Comparison of ENCODE assay signal across 21 cellular contexts in genomic region chr12:98538031-98538430, GRCh38. TPM values are rescaled to one million over a fixed set of nuclear protein-coding genes. Genes with fewer than 3 reads are reported as not detected.
A peak's percentile ranks its signal among the peaks of the same experiment; 100 is the strongest.
DNase-seq lines count a peak whose midpoint lies in the region; ATAC-seq, FAIRE-seq and TF ChIP-seq lines count a peak whose summit lies in the region.
"Had no signal": no experiment of that assay in that cellular context is flagged by ENCODE, and none has a peak within 500 bp of the region (broad histone marks: within the 10 kb centered on the region; RNA-seq: fewer than 3 reads in every experiment).

No MANE protein-coding gene starts in this region.

- CTCF ChIA-PET in HepG2 (lab: Yijun Ruan, JAX; ENCODE audit: low intra/inter-chr PET ratio, low total read pairs) = no interaction called here

- no peak for TF ChIP-seq CTCF in HepG2 (CRISPR knock-in tag; IDR thresholded peaks at IDR 0.05)

- H2AFZ ChIP-seq in HepG2 (ENCODE audit: low read length) = no peak overlapping the region
- H2AFZ ChIP-seq: GM23338 had no signal

- H3K36me3 ChIP-seq in HepG2 (replicated peaks in 1 of 2; ENCODE audit: control insufficient read depth in 1 of 2, insufficient read depth in 2 of 2, low read length in 2 of 2) = peaks cover 3 to 71% of the 10 kb centered on the region in 2 experiments

- H3K4me1 ChIP-seq in HepG2 (ENCODE audit: insufficient read depth, low read length) = peaks cover 12% of the 10 kb centered on the region
- H3K4me1 ChIP-seq: SJCRH30 had no signal

- FAIRE-seq in HTR-8/SVneo (lab: Jason Lieb, UNC) (peak; percentile 46), HepG2 (lab: Jason Lieb, UNC) (no peak)
- FAIRE-seq: RCC 7860 had no signal

- H3K27me3 ChIP-seq in HepG2 (ENCODE audit: control insufficient read depth in 1 of 2, insufficient read depth in 2 of 2, low read length in 2 of 2) = no peaks in the 10 kb centered on the region
- H3K27me3 ChIP-seq: MG63, SJCRH30 had no signal

- in situ Hi-C loops in HepG2 (cut with HindIII; ENCODE audit: extremely low pct_ligation_motif_present, low pct_unique_long_range_greater_than_20kb) = no loop called here

- peaks cover 94% of the 10 kb centered on the region for H3K36me3 Mint-ChIP-seq in activated T-cell treated with anti-CD3 and anti-CD28 coated beads, Interleukin-2, amount 50 U/mL, for 24 hours (ENCODE audit: low read depth)
- peaks cover 34% of the 10 kb centered on the region for H3K36me3 Mint-ChIP-seq in activated T-cell treated with anti-CD3 and anti-CD28 coated beads, Interleukin-2, amount 50 U/mL, for 4 hours (ENCODE audit: insufficient read depth)
- H3K36me3 Mint-ChIP-seq in stimulated activated effector memory CD8-positive, alpha-beta T cell treated with anti-CD3 and anti-CD28 coated beads, Interleukin-12 subunit alpha, Interleukin-12 subunit beta, amount 100 ng/mL, for 72 hours = peaks cover 100% of the 10 kb centered on the region

- no peaks in the 10 kb centered on the region for H3K27me3 Mint-ChIP-seq in activated T-cell treated with anti-CD3 and anti-CD28 coated beads, Interleukin-2, amount 50 U/mL, for 24 hours
- H3K27me3 Mint-ChIP-seq in activated T-cell treated with anti-CD3 and anti-CD28 coated beads, Interleukin-2, amount 50 U/mL, for 4 hours (ENCODE audit: low read depth) = no peaks in the 10 kb centered on the region
- H3K27me3 Mint-ChIP-seq: T-cell had no signal

- TF ChIP-seq POLR2A in HepG2 (IDR thresholded peaks at IDR 0.05; ENCODE audit: insufficient read depth in 1 of 2, low read depth in 2 of 2, low read length in 2 of 2) = no peak

- no peak for DNase-seq in activated T-cell treated with anti-CD3 and anti-CD28 coated beads, Interleukin-2, amount 50 U/mL, for 24 hours
- DNase-seq in activated T-cell treated with anti-CD3 and anti-CD28 coated beads, Interleukin-2, amount 50 U/mL, for 4 hours = no peak
- no peak for DNase-seq in HTR-8/SVneo (ENCODE audit: insufficient read length, low spot score)
- DNase-seq in HepG2 (ENCODE audit: low spot score) = no peak
- no peak for DNase-seq in stimulated activated effector memory CD8-positive, alpha-beta T cell treated with anti-CD3 and anti-CD28 coated beads, Interleukin-12 subunit alpha, Interleukin-12 subunit beta, amount 100 ng/mL, for 72 hours (ENCODE audit: low spot score in 2 of 2)
- DNase-seq in Kasumi-1 (lab: John Stamatoyannopoulos, UW) = no peak
- DNase-seq: DMS79 treated with DMSO at 0.1 percent for 48 hours, MG63, NCI-H1417, NCI-H1694 treated with DMSO at 0.1 percent for 48 hours, NCI-H2081 treated with DMSO at 0.1 percent for 48 hours, NCI-H2171 treated with DMSO at 0.1 percent for 48 hours, NCI-H446, NCI-H526, SJCRH30, T-cell had no signal

- POLR2A ChIA-PET in HepG2 (lab: Yijun Ruan, JAX) = no interaction called here

- peak overlapping the region; percentile 65 for H3K27ac Mint-ChIP-seq in activated T-cell treated with anti-CD3 and anti-CD28 coated beads, Interleukin-2, amount 50 U/mL, for 24 hours
- H3K27ac Mint-ChIP-seq in stimulated activated effector memory CD8-positive, alpha-beta T cell treated with anti-CD3 and anti-CD28 coated beads, Interleukin-12 subunit alpha, Interleukin-12 subunit beta, amount 100 ng/mL, for 72 hours = peak overlapping the region; percentile 17
- H3K27ac Mint-ChIP-seq: GM23338, T-cell had no signal

- peaks cover 9% of the 10 kb centered on the region for H3K79me2 ChIP-seq in HepG2 (ENCODE audit: insufficient read depth, low read length)

- H3K9ac ChIP-seq in HepG2 (ENCODE audit: insufficient read depth, low read depth, low read length) = no peak overlapping the region

- H3K4me3 Mint-ChIP-seq in activated T-cell treated with anti-CD3 and anti-CD28 coated beads, Interleukin-2, amount 50 U/mL, for 24 hours = no peak overlapping the region
- H3K4me3 Mint-ChIP-seq in activated T-cell treated with anti-CD3 and anti-CD28 coated beads, Interleukin-2, amount 50 U/mL, for 4 hours = no peak overlapping the region
- no peak overlapping the region for H3K4me3 Mint-ChIP-seq in stimulated activated effector memory CD8-positive, alpha-beta T cell treated with anti-CD3 and anti-CD28 coated beads, Interleukin-12 subunit alpha, Interleukin-12 subunit beta, amount 100 ng/mL, for 72 hours
- H3K4me3 Mint-ChIP-seq: CD14-positive monocyte, GM23338, T-cell had no signal

- intact Hi-C loops in HepG2 (cut with micrococcal nuclease; ENCODE audit: unreplicated experiment) = no loop called here

- 96% methylated on average over 4 of the region's 4 CpGs for WGBS in HepG2 (ENCODE audit: low lambda C conversion rate)

- TF ChIP-seq EP300 in HepG2 (IDR thresholded peaks at IDR 0.05; ENCODE audit: low read depth in 2 of 2, low read length in 2 of 2) (no peak), HepG2 (CRISPR knock-in tag; IDR thresholded peaks at IDR 0.05; ENCODE audit: borderline replicate concordance) (no peak)

- BruUV-seq in HepG2 (replicated peaks; lab: Mats Ljungman, UMichigan) = TSS peak; percentile 15

- no peaks in the 10 kb centered on the region; the same call in 1 of the 2 replicates for H4K20me1 ChIP-seq in HepG2 (ENCODE audit: insufficient read depth, low read length)

- H3K9me3 Mint-ChIP-seq in activated T-cell treated with anti-CD3 and anti-CD28 coated beads, Interleukin-2, amount 50 U/mL, for 24 hours = no peaks in the 10 kb centered on the region
- no peaks in the 10 kb centered on the region for H3K9me3 Mint-ChIP-seq in activated T-cell treated with anti-CD3 and anti-CD28 coated beads, Interleukin-2, amount 50 U/mL, for 4 hours
- no peaks in the 10 kb centered on the region for H3K9me3 Mint-ChIP-seq in stimulated activated effector memory CD8-positive, alpha-beta T cell treated with anti-CD3 and anti-CD28 coated beads, Interleukin-12 subunit alpha, Interleukin-12 subunit beta, amount 100 ng/mL, for 72 hours
- H3K9me3 Mint-ChIP-seq: CD14-positive monocyte, GM23338, T-cell had no signal

- no peak for TF ChIP-seq RAD21 in HepG2 (CRISPR knock-in tag; IDR thresholded peaks at IDR 0.05)

- no peak overlapping the region for H3K4me3 ChIP-seq in HepG2 (replicated peaks in 1 of 3; ENCODE audit: insufficient read depth in 1 of 3, low read depth in 2 of 3, low read length in 3 of 3)
- H3K4me3 ChIP-seq: GM23338, MG63, SJCRH30 had no signal

- no peak for ATAC-seq in activated T-cell treated with anti-CD3 and anti-CD28 coated beads, Interleukin-2, amount 50 U/mL, for 4 hours
- ATAC-seq in HepG2 (no peak; the same call in 2 of the 3 replicates), GM19328 (IDR thresholded peaks at IDR 0.05; ENCODE audit: unreplicated experiment) (no peak), GM21447 (IDR thresholded peaks at IDR 0.05; ENCODE audit: unreplicated experiment) (no peak)
- ATAC-seq in stimulated activated effector memory CD8-positive, alpha-beta T cell treated with anti-CD3 and anti-CD28 coated beads, Interleukin-12 subunit alpha, Interleukin-12 subunit beta, amount 100 ng/mL, for 72 hours = no peak
- ATAC-seq: GM23338, T-cell had no signal

- no peaks in the 10 kb centered on the region for H3K9me3 ChIP-seq in HepG2 (ENCODE audit: low read length)
- H3K9me3 ChIP-seq: MG63, SJCRH30 had no signal

- H3K4me1 Mint-ChIP-seq in activated T-cell treated with anti-CD3 and anti-CD28 coated beads, Interleukin-2, amount 50 U/mL, for 24 hours (ENCODE audit: low read depth) = peaks cover 25% of the 10 kb centered on the region
- peaks cover 5% of the 10 kb centered on the region for H3K4me1 Mint-ChIP-seq in activated T-cell treated with anti-CD3 and anti-CD28 coated beads, Interleukin-2, amount 50 U/mL, for 4 hours (ENCODE audit: low read depth)
- no peaks in the 10 kb centered on the region for H3K4me1 Mint-ChIP-seq in stimulated activated effector memory CD8-positive, alpha-beta T cell treated with anti-CD3 and anti-CD28 coated beads, Interleukin-12 subunit alpha, Interleukin-12 subunit beta, amount 100 ng/mL, for 72 hours
- H3K4me1 Mint-ChIP-seq: CD14-positive monocyte had no signal

- H3K4me2 ChIP-seq in HepG2 (ENCODE audit: low read depth, low read length) = no peak overlapping the region
- H3K4me2 ChIP-seq: GM23338 had no signal

- H3K27ac ChIP-seq in HepG2 (ENCODE audit: extremely low read length, insufficient read depth, low read length) = no peak overlapping the region
- H3K27ac ChIP-seq: SJCRH30 had no signal

RNA-seq across cellular contexts. Expression of gene TMPO, which starts 22.6 kb away (rescaled TPM):
- 100 to 1,000 TPM; 180 to 198 (median 187) TPM for total RNA-seq in activated T-cell treated with anti-CD3 and anti-CD28 coated beads, Interleukin-2, amount 50 U/mL, for 4 hours
- 167 and 208 TPM in 2 replicates for total RNA-seq in HepG2 (2016; rRNA removed; fragmentation: Illumina TruSeq; extraction: Trizol)
- 14.5 and 15.0 TPM in 2 replicates for total RNA-seq in HepG2 (2016; cell fraction: cytosol; rRNA removed; fragmentation: Illumina TruSeq; extraction: Trizol; ENCODE audit: low read depth)
- total RNA-seq in HepG2 (2016; cell fraction: insoluble cytoplasmic fraction; rRNA removed; fragmentation: Illumina TruSeq; extraction: Trizol) = 165 and 208 TPM in 2 replicates
- 29.5 and 32.8 TPM in 2 replicates for total RNA-seq in HepG2 (2016; cell fraction: membrane; rRNA removed; fragmentation: Illumina TruSeq; extraction: Trizol)
- total RNA-seq in HepG2 (2016; cell fraction: nucleus; rRNA removed; fragmentation: Illumina TruSeq; extraction: Trizol) = 109 and 125 TPM in 2 replicates
- polyA plus RNA-seq in HepG2 (2011; rRNA removed) = 17.9 and 24.2 TPM in 2 replicates
- 9.4 and 12.7 TPM in 2 replicates for polyA plus RNA-seq in HepG2 (2011; cell fraction: cytosol; rRNA removed)
- 12.7 and 16.4 TPM in 2 replicates for polyA plus RNA-seq in HepG2 (2011; cell fraction: nucleus; rRNA removed)
- 21.7 and 34.3 TPM in 2 replicates for polyA plus RNA-seq in HepG2 (2012)
- polyA plus RNA-seq in HepG2 (2016; cell fraction: cytosol; fragmentation: Illumina TruSeq; extraction: Trizol; ENCODE audit: low read depth) = 3.1 and 3.3 TPM in 2 replicates
- polyA plus RNA-seq in HepG2 (2016; cell fraction: insoluble cytoplasmic fraction; fragmentation: Illumina TruSeq; extraction: Trizol; ENCODE audit: low read depth) = 109 and 116 TPM in 2 replicates
- 13.5 and 13.7 TPM in 2 replicates for polyA plus RNA-seq in HepG2 (2016; cell fraction: membrane; fragmentation: Illumina TruSeq; extraction: Trizol; ENCODE audit: low read depth)
- polyA plus RNA-seq in HepG2 (2016; cell fraction: nucleus; fragmentation: Illumina TruSeq; extraction: Trizol; ENCODE audit: insufficient read depth, low read depth) = 89.9 and 97.1 TPM in 2 replicates
- polyA minus RNA-seq in HepG2 (2011; rRNA and poly(A)+ RNA removed; ENCODE audit: low replicate concordance) = 28.5 and 68.6 TPM in 2 replicates
- polyA minus RNA-seq in HepG2 (2011; cell fraction: cytosol; rRNA and poly(A)+ RNA removed) = 32.3 and 34.2 TPM in 2 replicates
- 85.9 and 91.0 TPM in 2 replicates for polyA minus RNA-seq in HepG2 (2011; cell fraction: nucleus; rRNA and poly(A)+ RNA removed)

RNA-seq across cellular contexts. Expression of gene SLC25A3, which starts 55.5 kb away (rescaled TPM):
- 100 to 1,000 TPM; 658 to 671 (median 664) TPM for total RNA-seq in activated T-cell treated with anti-CD3 and anti-CD28 coated beads, Interleukin-2, amount 50 U/mL, for 4 hours
- 829 and 1,060 TPM in 2 replicates for total RNA-seq in HepG2 (2016; rRNA removed; fragmentation: Illumina TruSeq; extraction: Trizol)
- 425 and 488 TPM in 2 replicates for total RNA-seq in HepG2 (2016; cell fraction: cytosol; rRNA removed; fragmentation: Illumina TruSeq; extraction: Trizol; ENCODE audit: low read depth)
- total RNA-seq in HepG2 (2016; cell fraction: insoluble cytoplasmic fraction; rRNA removed; fragmentation: Illumina TruSeq; extraction: Trizol) = 811 and 963 TPM in 2 replicates
- total RNA-seq in HepG2 (2016; cell fraction: membrane; rRNA removed; fragmentation: Illumina TruSeq; extraction: Trizol) = 851 and 910 TPM in 2 replicates
- 375 and 395 TPM in 2 replicates for total RNA-seq in HepG2 (2016; cell fraction: nucleus; rRNA removed; fragmentation: Illumina TruSeq; extraction: Trizol)
- 223 and 292 TPM in 2 replicates for polyA plus RNA-seq in HepG2 (2011; rRNA removed)
- 587 and 610 TPM in 2 replicates for polyA plus RNA-seq in HepG2 (2011; cell fraction: cytosol; rRNA removed)
- polyA plus RNA-seq in HepG2 (2011; cell fraction: nucleus; rRNA removed) = 315 and 325 TPM in 2 replicates
- polyA plus RNA-seq in HepG2 (2012) = 640 and 676 TPM in 2 replicates
- polyA plus RNA-seq in HepG2 (2016; cell fraction: cytosol; fragmentation: Illumina TruSeq; extraction: Trizol; ENCODE audit: low read depth) = 436 and 459 TPM in 2 replicates
- polyA plus RNA-seq in HepG2 (2016; cell fraction: insoluble cytoplasmic fraction; fragmentation: Illumina TruSeq; extraction: Trizol; ENCODE audit: low read depth) = 870 and 891 TPM in 2 replicates
- polyA plus RNA-seq in HepG2 (2016; cell fraction: membrane; fragmentation: Illumina TruSeq; extraction: Trizol; ENCODE audit: low read depth) = 714 and 777 TPM in 2 replicates
- polyA plus RNA-seq in HepG2 (2016; cell fraction: nucleus; fragmentation: Illumina TruSeq; extraction: Trizol; ENCODE audit: insufficient read depth, low read depth) = 544 and 559 TPM in 2 replicates
- 465 and 597 TPM in 2 replicates for polyA minus RNA-seq in HepG2 (2011; rRNA and poly(A)+ RNA removed; ENCODE audit: low replicate concordance)
- polyA minus RNA-seq in HepG2 (2011; cell fraction: cytosol; rRNA and poly(A)+ RNA removed) = 308 and 328 TPM in 2 replicates
- polyA minus RNA-seq in HepG2 (2011; cell fraction: nucleus; rRNA and poly(A)+ RNA removed) = 293 and 298 TPM in 2 replicates
